26 cellular contexts compared by ENCODE assay signal in genomic region chr12:10159280-10159679, GRCh38. TPM values are rescaled to one million over a fixed set of nuclear protein-coding genes. Genes with fewer than 3 reads are reported as not detected.
"Had no signal": no experiment of that assay in that cellular context is flagged by ENCODE, and none has a peak within 500 bp of the region (broad histone marks: within the 10 kb centered on the region; RNA-seq: fewer than 3 reads in every experiment).

No MANE protein-coding gene starts in this region.

- H3K27me3 ChIP-seq: breast epithelium, foreskin keratinocyte, heart left ventricle, testis, transverse colon had no signal

- ATAC-seq: activated CD4-positive, alpha-beta T cell treated with anti-CD3 and anti-CD28 coated beads for 36 hours; activated CD8-positive, alpha-beta memory T cell treated with anti-CD3 and anti-CD28 coated beads, Interleukin-2, amount 10 ng/mL, durations not matched to agents 7 days and 5 days; activated CD8-positive, alpha-beta T cell treated with anti-CD3 and anti-CD28 coated beads, Interleukin-2, amount 10 ng/mL, durations not matched to agents 7 days and 5 days; activated naive CD8-positive, alpha-beta T cell treated with anti-CD3 and anti-CD28 coated beads, Interleukin-2, amount 50 U/mL, for 24 hours; esophagus mucosa; foreskin keratinocyte; heart left ventricle; left colon; naive thymus-derived CD4-positive, alpha-beta T cell; right cardiac atrium had no signal

- H3K9me3 ChIP-seq: breast epithelium, heart left ventricle, spleen, testis, transverse colon had no signal

- H3K27ac ChIP-seq: breast epithelium, foreskin keratinocyte, heart left ventricle, spleen, testis, transverse colon had no signal

- H3K4me1 ChIP-seq: breast epithelium, foreskin keratinocyte had no signal

- H3K36me3 ChIP-seq: breast epithelium, heart left ventricle, spleen, transverse colon had no signal

- DNase-seq: activated CD4-positive, alpha-beta T cell treated with anti-CD3 and anti-CD28 coated beads for 36 hours; activated CD4-positive, CD25-positive, alpha-beta regulatory T cell; activated CD8-positive, alpha-beta memory T cell treated with anti-CD3 and anti-CD28 coated beads, Interleukin-2, amount 10 ng/mL, durations not matched to agents 7 days and 5 days; activated CD8-positive, alpha-beta T cell treated with anti-CD3 and anti-CD28 coated beads, Interleukin-2, amount 10 ng/mL, durations not matched to agents 7 days and 5 days; activated naive CD8-positive, alpha-beta T cell treated with anti-CD3 and anti-CD28 coated beads, Interleukin-2, amount 50 U/mL, for 24 hours; activated T-cell treated with anti-CD3 and anti-CD28 coated beads, Interleukin-2, amount 50 U/mL, for 48 hours; amygdala; endodermal cell; foreskin keratinocyte; heart left ventricle; immature natural killer cell; kidney; left colon; mammary epithelial cell; midbrain; naive thymus-derived CD4-positive, alpha-beta T cell; occipital lobe; right cardiac atrium; spleen; stimulated activated naive CD4-positive, alpha-beta T cell treated with Interleukin-2 at 50 U/mL for 16 hours; testis; transverse colon had no signal

- H3K4me3 ChIP-seq: breast epithelium, heart left ventricle, spleen, testis, transverse colon had no signal

RNA-seq across cellular contexts. Expression of gene OLR1, which starts 12.7 kb away (rescaled TPM):
- total RNA-seq: activated CD4-positive, alpha-beta T cell treated with anti-CD3 and anti-CD28 coated beads for 36 hours; activated CD8-positive, alpha-beta memory T cell treated with anti-CD3 and anti-CD28 coated beads, Interleukin-2, amount 10 ng/mL, durations not matched to agents 7 days and 5 days; activated CD8-positive, alpha-beta T cell treated with anti-CD3 and anti-CD28 coated beads, Interleukin-2, amount 10 ng/mL, durations not matched to agents 7 days and 5 days; activated T-helper 2 cell treated with anti-CD3 and anti-CD28 coated beads, Interferon-gamma antibody, Interleukin-2, Interleukin-4, amounts not matched to agents 10 μg/mL and 5 μg/mL and 100 μg/mL, durations not matched to agents 14 hours and 24 hours and 36 hours; foreskin keratinocyte; left colon; pulmonary artery endothelial cell had no signal

RNA-seq across cellular contexts. Expression of gene TMEM52B, which starts 19.6 kb away (rescaled TPM):
- total RNA-seq: activated CD4-positive, alpha-beta T cell treated with anti-CD3 and anti-CD28 coated beads for 36 hours; activated CD8-positive, alpha-beta memory T cell treated with anti-CD3 and anti-CD28 coated beads, Interleukin-2, amount 10 ng/mL, durations not matched to agents 7 days and 5 days; activated CD8-positive, alpha-beta T cell treated with anti-CD3 and anti-CD28 coated beads, Interleukin-2, amount 10 ng/mL, durations not matched to agents 7 days and 5 days; activated T-helper 2 cell treated with anti-CD3 and anti-CD28 coated beads, Interferon-gamma antibody, Interleukin-2, Interleukin-4, amounts not matched to agents 10 μg/mL and 5 μg/mL and 100 μg/mL, durations not matched to agents 14 hours and 24 hours and 36 hours; endodermal cell; esophagus mucosa; foreskin keratinocyte; left colon; mammary epithelial cell; pulmonary artery endothelial cell; right cardiac atrium; transverse colon had no signal

RNA-seq across cellular contexts. Expression of gene CLEC7A, which starts 29.3 kb away (rescaled TPM):
- total RNA-seq: activated CD4-positive, alpha-beta T cell treated with anti-CD3 and anti-CD28 coated beads for 36 hours; activated CD8-positive, alpha-beta T cell treated with anti-CD3 and anti-CD28 coated beads, Interleukin-2, amount 10 ng/mL, durations not matched to agents 7 days and 5 days; activated T-helper 2 cell treated with anti-CD3 and anti-CD28 coated beads, Interferon-gamma antibody, Interleukin-2, Interleukin-4, amounts not matched to agents 10 μg/mL and 5 μg/mL and 100 μg/mL, durations not matched to agents 14 hours and 24 hours and 36 hours; endodermal cell; mammary epithelial cell had no signal
